ENCODE assay signal across 1 cellular context in genomic region chr6:136089885-136090284, GRCh38.
TF ChIP-seq lines count a peak whose summit lies in the region.

No MANE protein-coding gene starts in this region.

TF ChIP-seq in K562, 482 proteins besides CTCF, POLR2A, EP300 and RAD21 (continued from another document):
- no peak for TF ChIP-seq TRIM25 (IDR thresholded peaks at IDR 0.05; ENCODE audit: borderline replicate concordance)
